In genomic region chr1:53393325-53393792, GRCh38 we compare ENCODE assay signal across 8 cellular contexts.
DNase-seq lines count a peak whose midpoint lies in the region; ATAC-seq, FAIRE-seq and TF ChIP-seq lines count a peak whose summit lies in the region.

No MANE protein-coding gene starts in this region.

- H3K27me3 ChIP-seq in Peyer's patch (no peaks in the 10 kb centered on the region), neutrophil (no peaks in the 10 kb centered on the region), suprapubic skin (peaks cover 10% of the 10 kb centered on the region)

- H3K4me3 ChIP-seq in Peyer's patch, result no peak overlapping the region
- H3K4me3 ChIP-seq in fibroblast of villous mesenchyme (ENCODE audit: low read depth, low read length), result no peak overlapping the region
- no peak overlapping the region for H3K4me3 ChIP-seq in neutrophil (ENCODE audit: low read depth in 1 of 2, low read length in 1 of 2)
- no peak overlapping the region for H3K4me3 ChIP-seq in suprapubic skin

- peak; percentile 73 for DNase-seq in HuH-7.5 (ENCODE audit: low spot score)
- DNase-seq in Peyer's patch, result peak; percentile 55 to 87 (median 86)
- peak; percentile 71 for DNase-seq in fibroblast of villous mesenchyme (ENCODE audit: low read depth)
- DNase-seq in suprapubic skin (ENCODE audit: low spot score in 2 of 2), result peak in 1 of 2 donors; percentile 85

- no peaks in the 10 kb centered on the region for H3K9me3 Mint-ChIP-seq in activated T-helper 17 cell treated with anti-CD3 and anti-CD28 coated beads, Interleukin-2, amount 50 U/mL, for 72 hours

- no peak for TF ChIP-seq EP300 in suprapubic skin (IDR thresholded peaks at IDR 0.05)

- peak; percentile 91 for ATAC-seq in activated T-helper 17 cell treated with anti-CD3 and anti-CD28 coated beads, Interleukin-2, amount 50 U/mL, for 72 hours (replicated peaks)
- ATAC-seq in HG03095 (IDR thresholded peaks at IDR 0.05; ENCODE audit: unreplicated experiment), result no peak

- H3K9me3 ChIP-seq in Peyer's patch (no peaks in the 10 kb centered on the region), neutrophil (no peaks in the 10 kb centered on the region), suprapubic skin (no peaks in the 10 kb centered on the region)

- no peaks in the 10 kb centered on the region for H3K27me3 Mint-ChIP-seq in activated T-helper 17 cell treated with anti-CD3 and anti-CD28 coated beads, Interleukin-2, amount 50 U/mL, for 72 hours

- peak; percentile 83 to 96 (median 89) for TF ChIP-seq CTCF in Peyer's patch (IDR thresholded peaks at IDR 0.05)
- TF ChIP-seq CTCF in fibroblast of villous mesenchyme (IDR thresholded peaks at IDR 0.05; ENCODE audit: insufficient read depth, low read depth, low read length), result peak; percentile 87
- TF ChIP-seq CTCF in neutrophil (IDR thresholded peaks at IDR 0.05), result peak; percentile 77
- peak; percentile 83 to 84 for TF ChIP-seq CTCF in suprapubic skin (IDR thresholded peaks at IDR 0.05)

- no peaks in the 10 kb centered on the region for H3K4me1 ChIP-seq in Peyer's patch
- no peaks in the 10 kb centered on the region for H3K4me1 ChIP-seq in neutrophil (ENCODE audit: control insufficient read depth in 1 of 2, insufficient read depth in 1 of 2, low read depth in 1 of 2, low read length in 1 of 2)
- H3K4me1 ChIP-seq in suprapubic skin, result no peaks in the 10 kb centered on the region

- H3K4me1 Mint-ChIP-seq in activated T-helper 17 cell treated with anti-CD3 and anti-CD28 coated beads, Interleukin-2, amount 50 U/mL, for 72 hours, result no peaks in the 10 kb centered on the region

- no peaks in the 10 kb centered on the region for H3K36me3 Mint-ChIP-seq in activated T-helper 17 cell treated with anti-CD3 and anti-CD28 coated beads, Interleukin-2, amount 50 U/mL, for 72 hours (ENCODE audit: low read depth)

- H3K4me3 Mint-ChIP-seq in activated T-helper 17 cell treated with anti-CD3 and anti-CD28 coated beads, Interleukin-2, amount 50 U/mL, for 72 hours, result no peak overlapping the region

- H3K27ac ChIP-seq in Peyer's patch (no peak overlapping the region), neutrophil (no peak overlapping the region), suprapubic skin (no peak overlapping the region)

- H3K27ac Mint-ChIP-seq in activated T-helper 17 cell treated with anti-CD3 and anti-CD28 coated beads, Interleukin-2, amount 50 U/mL, for 72 hours, result no peak overlapping the region

- 11% methylated on average over 4 of the region's 10 CpGs for WGBS in suprapubic skin

- FAIRE-seq in G401.6 (lab: Jason Lieb, UNC), result peak; percentile 75

- H3K36me3 ChIP-seq in Peyer's patch (no peaks in the 10 kb centered on the region), neutrophil (no peaks in the 10 kb centered on the region), suprapubic skin (no peaks in the 10 kb centered on the region)

- TF ChIP-seq POLR2A in Peyer's patch (IDR thresholded peaks at IDR 0.05) (no peak), suprapubic skin (IDR thresholded peaks at IDR 0.05) (no peak)
